1 cellular context compared by ENCODE assay signal in the genomic region with DNA sequence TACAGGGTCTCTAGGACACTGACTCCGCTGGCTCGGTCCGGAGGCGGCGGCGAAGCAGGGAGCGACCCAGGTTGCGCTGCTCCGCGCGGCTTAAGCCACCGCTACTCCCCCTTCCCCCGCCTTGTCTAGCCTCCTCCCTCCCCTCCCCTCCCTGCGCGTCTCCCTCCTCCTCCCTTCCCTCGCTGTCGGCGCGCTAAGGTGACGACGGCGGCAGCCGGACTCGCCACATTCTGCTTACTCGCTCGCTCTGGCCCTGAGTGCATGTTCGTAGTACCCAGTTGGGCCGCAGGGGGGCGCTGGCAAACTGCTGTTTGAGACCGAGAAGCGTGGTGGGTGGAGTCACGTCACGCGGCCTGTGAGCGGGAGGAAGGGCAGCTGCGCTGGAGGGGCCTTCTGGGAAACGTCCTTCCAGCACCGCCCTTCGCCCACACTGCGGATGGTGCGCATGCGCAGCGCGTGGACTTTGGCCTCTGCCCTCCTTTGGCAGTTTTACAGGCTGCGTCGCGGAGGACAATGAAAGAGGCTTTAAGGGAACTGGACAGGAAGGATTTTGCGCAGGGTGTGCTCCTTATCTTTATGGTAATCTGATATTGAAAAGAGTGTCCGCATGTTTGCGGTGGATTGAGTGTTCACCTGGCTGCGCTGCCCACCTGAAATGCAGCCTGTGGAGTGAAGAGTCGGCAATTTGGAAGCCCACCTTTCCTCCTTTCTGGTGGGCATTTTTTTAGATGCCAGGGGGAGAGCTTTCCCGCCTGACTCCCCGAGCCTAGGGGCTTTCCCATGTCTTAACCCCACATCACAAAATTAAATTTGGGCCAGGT.
A peak's percentile ranks its signal among the peaks of the same experiment; 100 is the strongest.
TF ChIP-seq lines count a peak whose summit lies in the region.

A gene with protein sequence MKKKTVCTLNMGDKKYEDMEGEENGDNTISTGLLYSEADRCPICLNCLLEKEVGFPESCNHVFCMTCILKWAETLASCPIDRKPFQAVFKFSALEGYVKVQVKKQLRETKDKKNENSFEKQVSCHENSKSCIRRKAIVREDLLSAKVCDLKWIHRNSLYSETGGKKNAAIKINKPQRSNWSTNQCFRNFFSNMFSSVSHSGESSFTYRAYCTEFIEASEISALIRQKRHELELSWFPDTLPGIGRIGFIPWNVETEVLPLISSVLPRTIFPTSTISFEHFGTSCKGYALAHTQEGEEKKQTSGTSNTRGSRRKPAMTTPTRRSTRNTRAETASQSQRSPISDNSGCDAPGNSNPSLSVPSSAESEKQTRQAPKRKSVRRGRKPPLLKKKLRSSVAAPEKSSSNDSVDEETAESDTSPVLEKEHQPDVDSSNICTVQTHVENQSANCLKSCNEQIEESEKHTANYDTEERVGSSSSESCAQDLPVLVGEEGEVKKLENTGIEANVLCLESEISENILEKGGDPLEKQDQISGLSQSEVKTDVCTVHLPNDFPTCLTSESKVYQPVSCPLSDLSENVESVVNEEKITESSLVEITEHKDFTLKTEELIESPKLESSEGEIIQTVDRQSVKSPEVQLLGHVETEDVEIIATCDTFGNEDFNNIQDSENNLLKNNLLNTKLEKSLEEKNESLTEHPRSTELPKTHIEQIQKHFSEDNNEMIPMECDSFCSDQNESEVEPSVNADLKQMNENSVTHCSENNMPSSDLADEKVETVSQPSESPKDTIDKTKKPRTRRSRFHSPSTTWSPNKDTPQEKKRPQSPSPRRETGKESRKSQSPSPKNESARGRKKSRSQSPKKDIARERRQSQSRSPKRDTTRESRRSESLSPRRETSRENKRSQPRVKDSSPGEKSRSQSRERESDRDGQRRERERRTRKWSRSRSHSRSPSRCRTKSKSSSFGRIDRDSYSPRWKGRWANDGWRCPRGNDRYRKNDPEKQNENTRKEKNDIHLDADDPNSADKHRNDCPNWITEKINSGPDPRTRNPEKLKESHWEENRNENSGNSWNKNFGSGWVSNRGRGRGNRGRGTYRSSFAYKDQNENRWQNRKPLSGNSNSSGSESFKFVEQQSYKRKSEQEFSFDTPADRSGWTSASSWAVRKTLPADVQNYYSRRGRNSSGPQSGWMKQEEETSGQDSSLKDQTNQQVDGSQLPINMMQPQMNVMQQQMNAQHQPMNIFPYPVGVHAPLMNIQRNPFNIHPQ (N-terminal part only) (minus strand): TSS at position 107 of the 821 bp plus-strand sequence. CDS start 26,407 bp downstream, outside the sequence.

TF ChIP-seq in GM23338, 12 proteins besides CTCF, POLR2A, EP300 and RAD21:
- TF ChIP-seq POLR2AphosphoS5 (IDR thresholded peaks at IDR 0.05; ENCODE audit: low read depth) (peak; percentile 77), CREB1 (CRISPR knock-in tag; IDR thresholded peaks at IDR 0.05; ENCODE audit: low read depth) (peak; percentile 96), STAT1 (IDR thresholded peaks at IDR 0.05; ENCODE audit: unreplicated experiment) (no peak)
- TF ChIP-seq, protein P1, sequence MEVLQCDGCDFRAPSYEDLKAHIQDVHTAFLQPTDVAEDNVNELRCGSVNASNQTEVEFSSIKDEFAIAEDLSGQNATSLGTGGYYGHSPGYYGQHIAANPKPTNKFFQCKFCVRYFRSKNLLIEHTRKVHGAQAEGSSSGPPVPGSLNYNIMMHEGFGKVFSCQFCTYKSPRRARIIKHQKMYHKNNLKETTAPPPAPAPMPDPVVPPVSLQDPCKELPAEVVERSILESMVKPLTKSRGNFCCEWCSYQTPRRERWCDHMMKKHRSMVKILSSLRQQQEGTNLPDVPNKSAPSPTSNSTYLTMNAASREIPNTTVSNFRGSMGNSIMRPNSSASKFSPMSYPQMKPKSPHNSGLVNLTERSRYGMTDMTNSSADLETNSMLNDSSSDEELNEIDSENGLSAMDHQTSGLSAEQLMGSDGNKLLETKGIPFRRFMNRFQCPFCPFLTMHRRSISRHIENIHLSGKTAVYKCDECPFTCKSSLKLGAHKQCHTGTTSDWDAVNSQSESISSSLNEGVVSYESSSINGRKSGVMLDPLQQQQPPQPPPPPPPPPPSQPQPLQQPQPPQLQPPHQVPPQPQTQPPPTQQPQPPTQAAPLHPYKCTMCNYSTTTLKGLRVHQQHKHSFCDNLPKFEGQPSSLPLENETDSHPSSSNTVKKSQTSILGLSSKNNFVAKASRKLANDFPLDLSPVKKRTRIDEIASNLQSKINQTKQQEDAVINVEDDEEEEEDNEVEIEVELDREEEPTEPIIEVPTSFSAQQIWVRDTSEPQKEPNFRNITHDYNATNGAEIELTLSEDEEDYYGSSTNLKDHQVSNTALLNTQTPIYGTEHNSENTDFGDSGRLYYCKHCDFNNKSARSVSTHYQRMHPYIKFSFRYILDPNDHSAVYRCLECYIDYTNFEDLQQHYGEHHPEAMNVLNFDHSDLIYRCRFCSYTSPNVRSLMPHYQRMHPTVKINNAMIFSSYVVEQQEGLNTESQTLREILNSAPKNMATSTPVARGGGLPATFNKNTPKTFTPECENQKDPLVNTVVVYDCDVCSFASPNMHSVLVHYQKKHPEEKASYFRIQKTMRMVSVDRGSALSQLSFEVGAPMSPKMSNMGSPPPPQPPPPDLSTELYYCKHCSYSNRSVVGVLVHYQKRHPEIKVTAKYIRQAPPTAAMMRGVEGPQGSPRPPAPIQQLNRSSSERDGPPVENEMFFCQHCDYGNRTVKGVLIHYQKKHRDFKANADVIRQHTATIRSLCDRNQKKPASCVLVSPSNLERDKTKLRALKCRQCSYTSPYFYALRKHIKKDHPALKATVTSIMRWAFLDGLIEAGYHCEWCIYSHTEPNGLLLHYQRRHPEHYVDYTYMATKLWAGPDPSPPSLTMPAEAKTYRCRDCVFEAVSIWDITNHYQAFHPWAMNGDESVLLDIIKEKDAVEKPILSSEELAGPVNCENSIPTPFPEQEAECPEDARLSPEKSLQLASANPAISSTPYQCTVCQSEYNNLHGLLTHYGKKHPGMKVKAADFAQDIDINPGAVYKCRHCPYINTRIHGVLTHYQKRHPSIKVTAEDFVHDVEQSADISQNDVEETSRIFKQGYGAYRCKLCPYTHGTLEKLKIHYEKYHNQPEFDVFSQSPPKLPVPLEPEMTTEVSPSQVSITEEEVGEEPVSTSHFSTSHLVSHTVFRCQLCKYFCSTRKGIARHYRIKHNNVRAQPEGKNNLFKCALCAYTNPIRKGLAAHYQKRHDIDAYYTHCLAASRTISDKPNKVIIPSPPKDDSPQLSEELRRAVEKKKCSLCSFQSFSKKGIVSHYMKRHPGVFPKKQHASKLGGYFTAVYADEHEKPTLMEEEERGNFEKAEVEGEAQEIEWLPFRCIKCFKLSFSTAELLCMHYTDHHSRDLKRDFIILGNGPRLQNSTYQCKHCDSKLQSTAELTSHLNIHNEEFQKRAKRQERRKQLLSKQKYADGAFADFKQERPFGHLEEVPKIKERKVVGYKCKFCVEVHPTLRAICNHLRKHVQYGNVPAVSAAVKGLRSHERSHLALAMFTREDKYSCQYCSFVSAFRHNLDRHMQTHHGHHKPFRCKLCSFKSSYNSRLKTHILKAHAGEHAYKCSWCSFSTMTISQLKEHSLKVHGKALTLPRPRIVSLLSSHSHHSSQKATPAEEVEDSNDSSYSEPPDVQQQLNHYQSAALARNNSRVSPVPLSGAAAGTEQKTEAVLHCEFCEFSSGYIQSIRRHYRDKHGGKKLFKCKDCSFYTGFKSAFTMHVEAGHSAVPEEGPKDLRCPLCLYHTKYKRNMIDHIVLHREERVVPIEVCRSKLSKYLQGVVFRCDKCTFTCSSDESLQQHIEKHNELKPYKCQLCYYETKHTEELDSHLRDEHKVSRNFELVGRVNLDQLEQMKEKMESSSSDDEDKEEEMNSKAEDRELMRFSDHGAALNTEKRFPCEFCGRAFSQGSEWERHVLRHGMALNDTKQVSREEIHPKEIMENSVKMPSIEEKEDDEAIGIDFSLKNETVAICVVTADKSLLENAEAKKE (CRISPR knock-in tag; IDR thresholded peaks at IDR 0.05): no peak
